Comparison of ENCODE assay signal across 14 cellular contexts in the genomic region with DNA sequence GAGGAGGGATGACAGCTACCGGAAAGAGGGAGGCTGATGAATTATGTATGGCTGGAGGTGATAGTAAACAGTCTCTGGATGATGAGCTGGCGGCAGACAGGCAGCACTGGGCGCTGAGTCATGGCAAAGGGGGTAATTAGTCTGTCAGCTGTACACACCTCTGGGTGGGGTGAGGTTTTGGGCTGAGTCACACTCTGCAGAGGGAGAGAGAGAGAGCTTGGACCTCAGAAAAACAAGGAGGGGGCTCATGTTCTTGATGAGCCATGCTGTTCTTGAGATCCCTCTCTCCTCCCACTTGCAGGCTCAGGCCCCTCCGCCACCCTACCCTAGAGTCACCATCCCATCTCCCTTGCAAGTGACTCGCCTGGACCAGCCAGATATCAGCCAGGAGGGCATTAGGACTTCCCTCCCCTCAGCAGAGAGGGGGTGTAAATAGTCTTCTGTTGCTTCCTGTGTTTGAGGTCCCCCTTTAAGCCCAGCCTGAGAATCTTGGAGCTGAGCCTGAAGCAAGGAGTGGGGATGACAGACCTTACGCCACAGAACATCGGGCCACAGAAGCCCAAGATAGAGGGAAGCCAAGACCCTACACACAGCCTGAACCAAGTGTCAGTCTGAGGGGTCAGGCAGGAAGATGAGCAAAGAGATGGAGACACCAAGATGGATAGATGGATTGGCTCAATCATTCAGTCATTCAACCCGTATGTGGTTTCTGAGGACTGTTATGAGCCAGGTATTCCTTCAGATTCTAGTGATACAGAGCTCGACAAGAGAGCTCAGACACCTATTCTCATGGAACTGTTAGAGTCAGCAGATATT.
DNase-seq lines count a peak whose midpoint lies in the region; ATAC-seq and TF ChIP-seq lines count a peak whose summit lies in the region.
"Had no signal": no experiment of that assay in that cellular context is flagged by ENCODE, and none has a peak within 500 bp of the region (broad histone marks: within the 10 kb centered on the region; RNA-seq: fewer than 3 reads in every experiment).

No MANE protein-coding gene starts in this region.

- peak overlapping the region; percentile 14 for H3K4me2 ChIP-seq in GM23248 (ENCODE audit: unreplicated experiment)

- no peak overlapping the region for H3K27ac ChIP-seq in GM23248
- H3K27ac ChIP-seq: stomach had no signal

- H3K9me3 ChIP-seq in GM23248 (ENCODE audit: low read depth): no peaks in the 10 kb centered on the region

- 21 to 28% methylated on average over 9 of the region's 9 CpGs for WGBS in GM23248 (ENCODE audit: low coverage in 1 of 2, low lambda C conversion rate in 2 of 2, missing lambda C conversion rate in 2 of 2), 2 experiments

- no peaks in the 10 kb centered on the region for H3K79me2 ChIP-seq in GM23248 (ENCODE audit: insufficient read depth)

- no peaks in the 10 kb centered on the region for H3K36me3 ChIP-seq in GM23248 (ENCODE audit: low read depth)
- H3K36me3 ChIP-seq: stomach had no signal

- H2AFZ ChIP-seq in GM23248: no peak overlapping the region

- in situ Hi-C loops in GM23248 (cut with MboI): no loop called here

- H3K9ac ChIP-seq in GM23248: no peak overlapping the region

- H3K27me3 ChIP-seq in GM23248 (replicated peaks; ENCODE audit: insufficient read depth): peaks cover 9% of the 10 kb centered on the region; the same call in 1 of the 2 replicates

- H3K9me2 ChIP-seq in GM23248 (ENCODE audit: insufficient read depth): no peaks in the 10 kb centered on the region

- intact Hi-C loops in head of caudate nucleus (cut with DNase I): no loop called here

- H3K4me1 ChIP-seq in GM23248 (ENCODE audit: insufficient read depth): peaks cover 8% of the 10 kb centered on the region; the same call in 1 of the 2 replicates
- H3K4me1 ChIP-seq: stomach had no signal

- DNase-seq in AG10803 (ENCODE audit: low read depth) (peak; percentile 30), GM23248 (peak; percentile 80), OCI-M1 (lab: John Stamatoyannopoulos, UW) (peak; percentile 81), head of caudate nucleus (peak; percentile 1 to 86 (median 53))
- DNase-seq: activated CD8-positive, alpha-beta memory T cell treated with anti-CD3 and anti-CD28 coated beads, Interleukin-2, amount 50 U/mL, for 4 hours; amniotic stem cell; CD8-positive, alpha-beta T cell; NCI-H446; stomach; T-cell had no signal

- H3K4me3 ChIP-seq in AG10803 (ENCODE audit: low read length): no peak overlapping the region
- no peak overlapping the region for H3K4me3 ChIP-seq in GM23248
- H3K4me3 ChIP-seq: stomach had no signal

- H4K20me1 ChIP-seq in GM23248 (ENCODE audit: insufficient read depth): no peaks in the 10 kb centered on the region

- ATAC-seq in GM21381 (IDR thresholded peaks at IDR 0.05; ENCODE audit: unreplicated experiment) (no peak), HG03097 (IDR thresholded peaks at IDR 0.05; ENCODE audit: low FRiP score, unreplicated experiment) (no peak), GM18502 (IDR thresholded peaks at IDR 0.05; ENCODE audit: poor library complexity, unreplicated experiment) (no peak), GM21526 (IDR thresholded peaks at IDR 0.05; ENCODE audit: low FRiP score, unreplicated experiment) (no peak)
- ATAC-seq: CD8-positive, alpha-beta T cell; T-cell had no signal

- H3F3A ChIP-seq in GM23248 (ENCODE audit: insufficient read depth): no peaks in the 10 kb centered on the region

- no peak for TF ChIP-seq CTCF in AG10803 (conservative IDR thresholded peaks at IDR 0.05; ENCODE audit: low read length)

Comparison
In these comparisons a context has a peak if more than half of its experiments do, and no peak if none do; other contexts are left out.
1. DNase-seq: peak in every context shown above with its lines; median percentile 81 in OCI-M1; 80 in GM23248; 53 in head of caudate nucleus; 30 in AG10803.